ENCODE assay signal across 9 cellular contexts in the genomic region with DNA sequence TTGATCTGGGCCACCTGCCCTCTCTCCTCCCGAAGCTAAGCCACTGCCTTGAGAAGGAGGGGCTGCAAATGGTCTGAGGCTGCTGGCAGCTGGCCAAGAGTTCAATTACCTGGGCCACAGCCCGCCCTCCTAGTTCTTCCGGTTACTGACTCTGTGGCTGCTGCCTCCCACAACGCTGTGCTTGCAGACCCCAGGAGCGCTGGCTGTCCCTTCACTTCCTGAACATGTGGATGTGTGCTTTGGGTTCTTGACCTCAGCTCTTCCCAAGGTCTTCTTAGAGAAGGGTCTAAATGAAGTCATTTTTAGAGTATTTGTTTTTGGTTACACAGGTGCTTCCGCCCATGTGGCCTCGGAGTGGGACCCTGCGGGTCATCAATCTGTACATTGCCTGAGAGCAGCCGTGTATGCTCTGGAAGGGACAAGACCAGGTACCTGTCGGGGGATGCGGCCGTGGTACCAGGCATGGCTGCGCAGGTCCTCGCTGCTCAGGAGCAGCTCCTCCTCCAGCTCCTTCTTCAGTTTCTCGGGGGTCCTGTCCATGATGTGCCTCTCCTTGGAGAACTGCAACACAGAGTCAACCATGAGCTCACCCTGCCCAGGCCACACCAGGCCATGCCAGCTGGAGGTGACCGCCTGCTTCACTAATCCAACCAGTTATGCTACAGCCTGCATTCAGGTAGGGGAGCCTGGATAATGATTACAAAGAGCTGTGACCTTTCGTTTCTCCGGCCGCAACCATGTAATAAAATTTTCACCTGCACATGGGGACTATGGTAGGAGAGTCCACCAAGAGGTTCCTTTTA.
DNase-seq lines count a peak whose midpoint lies in the region; ATAC-seq and TF ChIP-seq lines count a peak whose summit lies in the region.
"Had no signal": no experiment of that assay in that cellular context is flagged by ENCODE, and none has a peak within 500 bp of the region (broad histone marks: within the 10 kb centered on the region; RNA-seq: fewer than 3 reads in every experiment).

No MANE protein-coding gene starts in this region.

- no peak for TF ChIP-seq CTCF in CD8-positive, alpha-beta T cell (IDR thresholded peaks at IDR 0.05)
- TF ChIP-seq CTCF in epithelial cell of proximal tubule (conservative IDR thresholded peaks at IDR 0.05; ENCODE audit: low read depth, low read length), result no peak

- H3K27me3 ChIP-seq in CD8-positive, alpha-beta T cell (ENCODE audit: insufficient read depth, low read length), result no peaks in the 10 kb centered on the region

- intact Hi-C loops in CD8-positive, alpha-beta T cell (cut with DNase I, micrococcal nuclease), result no loop called here

- H3K4me3 ChIP-seq in CD8-positive, alpha-beta T cell (ENCODE audit: low read depth, low read length), result no peak overlapping the region
- peak overlapping the region; percentile 25 for H3K4me3 ChIP-seq in epithelial cell of proximal tubule (ENCODE audit: low read depth, low read length)

- peaks cover 24% of the 10 kb centered on the region for H3K4me1 Mint-ChIP-seq in CD8-positive, alpha-beta T cell (ENCODE audit: low read depth)

- H3K9me3 ChIP-seq in CD8-positive, alpha-beta T cell (ENCODE audit: low read length), result no peaks in the 10 kb centered on the region

- peak; percentile 46 for ATAC-seq in CD8-positive, alpha-beta T cell
- ATAC-seq in GM19395 (IDR thresholded peaks at IDR 0.05; ENCODE audit: unreplicated experiment) (peak; percentile 93), HG03342 (IDR thresholded peaks at IDR 0.05; ENCODE audit: unreplicated experiment) (peak; percentile 89)

- H3K36me3 ChIP-seq in CD8-positive, alpha-beta T cell (ENCODE audit: insufficient read depth, low read length), result no peaks in the 10 kb centered on the region

- H3K27ac Mint-ChIP-seq in CD8-positive, alpha-beta T cell, result peak overlapping the region; percentile 81

- POLR2A ChIA-PET in CD8-positive, alpha-beta T cell (lab: Charles Lee), result no interaction called here

- CTCF ChIA-PET in CD8-positive, alpha-beta T cell (lab: Charles Lee), result interaction anchor here (0.8 kb wide), 1 partner anchor 10 kb away, joined by 3 read pairs; no protein-coding TSS in a partner anchor

- peak in 6 of 7 experiments; percentile 14 to 57 (median 20) for DNase-seq in CD8-positive, alpha-beta T cell
- peak; percentile 59 to 85 for DNase-seq in NCI-H524 (lab: John Stamatoyannopoulos, UW)
- no peak for DNase-seq in epithelial cell of proximal tubule (ENCODE audit: low read depth)
- peak; percentile 16 to 17 for DNase-seq in stimulated activated CD8-positive, alpha-beta memory T cell treated with anti-CD3 and anti-CD28 coated beads, Interleukin-15, amount 100 ng/mL, for 48 hours (ENCODE audit: low read depth in 2 of 2)
- no peak for DNase-seq in activated T-cell treated with anti-CD3 and anti-CD28 coated beads, Interleukin-2, amount 50 U/mL, for 1 hour
- no peak for DNase-seq in OCI-M2 (lab: John Stamatoyannopoulos, UW; ENCODE audit: unreplicated experiment)

- H3K4me3 Mint-ChIP-seq in CD8-positive, alpha-beta T cell, result peak overlapping the region; percentile 60

- H3K9me3 Mint-ChIP-seq in CD8-positive, alpha-beta T cell, result no peaks in the 10 kb centered on the region

- H3K27ac ChIP-seq in CD8-positive, alpha-beta T cell (ENCODE audit: low read depth, low read length), result no peak overlapping the region
- H3K27ac ChIP-seq: parathyroid adenoma had no signal

- H3K36me3 Mint-ChIP-seq in CD8-positive, alpha-beta T cell, result no peaks in the 10 kb centered on the region

- H3K27me3 Mint-ChIP-seq in CD8-positive, alpha-beta T cell (ENCODE audit: low read depth), result no peaks in the 10 kb centered on the region

- H3K4me1 ChIP-seq in CD8-positive, alpha-beta T cell (ENCODE audit: insufficient read depth, low read length), result peaks cover 20% of the 10 kb centered on the region
- H3K4me1 ChIP-seq: parathyroid adenoma had no signal

Comparison
In these comparisons a context has a peak if more than half of its experiments do, and no peak if none do; other contexts are left out.
1. DNase-seq: peak in CD8-positive, alpha-beta T cell (6 of 7), NCI-H524 (2 of 2) and stimulated activated CD8-positive, alpha-beta memory T cell treated with anti-CD3 and anti-CD28 coated beads, Interleukin-15, amount 100 ng/mL, for 48 hours (2 of 2); none in epithelial cell of proximal tubule (single experiment), activated T-cell treated with anti-CD3 and anti-CD28 coated beads, Interleukin-2, amount 50 U/mL, for 1 hour (single experiment) and OCI-M2 (single experiment).
2. Peak in every context shown above with its lines, with median percentiles within 50 percentile points of each other: ATAC-seq.